ENCODE assay signal across 13 cellular contexts in genomic region chr3:27542469-27542868, GRCh38.
"Had no signal": no experiment of that assay in that cellular context is flagged by ENCODE, and none has a peak within 500 bp of the region (broad histone marks: within the 10 kb centered on the region; RNA-seq: fewer than 3 reads in every experiment).

No MANE protein-coding gene starts in this region.

- H3K9me3 Mint-ChIP-seq: activated CD4-positive, alpha-beta memory T cell treated with anti-CD3 and anti-CD28 coated beads for 36 hours; activated T-cell treated with anti-CD3 and anti-CD28 coated beads, Interleukin-2, amount 50 U/mL, for 4 hours; T-helper 2 cell treated with Interferon-gamma antibody and Interleukin-4, amounts not matched to agents 5 μg/mL and 100 μg/mL, for 36 hours had no signal

- H3K4me2 ChIP-seq: smooth muscle cell had no signal

- H3K9me3 ChIP-seq: gastrocnemius medialis, pancreas, tibial nerve had no signal

- H3K4me1 ChIP-seq: gastrocnemius medialis, pancreas had no signal

- ATAC-seq: activated naive CD4-positive, alpha-beta T cell treated with anti-CD3 and anti-CD28 coated beads, Interleukin-2, amount 50 U/mL, for 72 hours; activated T-cell treated with anti-CD3 and anti-CD28 coated beads, Interleukin-2, amount 50 U/mL, for 4 hours had no signal

- H3K27me3 ChIP-seq: dorsolateral prefrontal cortex, gastrocnemius medialis, pancreas, tibial nerve had no signal

- H3K4me3 Mint-ChIP-seq: activated CD4-positive, alpha-beta memory T cell treated with anti-CD3 and anti-CD28 coated beads for 36 hours; activated T-cell treated with anti-CD3 and anti-CD28 coated beads, Interleukin-2, amount 50 U/mL, for 4 hours; T-helper 2 cell treated with Interferon-gamma antibody and Interleukin-4, amounts not matched to agents 5 μg/mL and 100 μg/mL, for 36 hours had no signal

- H3K36me3 ChIP-seq: gastrocnemius medialis, pancreas, tibial nerve had no signal

- H3K27ac ChIP-seq: dorsolateral prefrontal cortex, gastrocnemius medialis, pancreas, tibial nerve had no signal

- H3K36me3 Mint-ChIP-seq: activated CD4-positive, alpha-beta memory T cell treated with anti-CD3 and anti-CD28 coated beads for 36 hours; activated naive CD4-positive, alpha-beta T cell treated with anti-CD3 and anti-CD28 coated beads, Interleukin-2, amount 50 U/mL, for 72 hours had no signal

- H3K4me3 ChIP-seq: dorsolateral prefrontal cortex, gastrocnemius medialis, pancreas, smooth muscle cell, tibial nerve had no signal

- H3K27ac Mint-ChIP-seq: activated CD4-positive, alpha-beta memory T cell treated with anti-CD3 and anti-CD28 coated beads for 36 hours; activated naive CD4-positive, alpha-beta T cell treated with anti-CD3 and anti-CD28 coated beads, Interleukin-2, amount 50 U/mL, for 72 hours; T-helper 2 cell treated with Interferon-gamma antibody and Interleukin-4, amounts not matched to agents 5 μg/mL and 100 μg/mL, for 36 hours had no signal

- DNase-seq: activated CD4-positive, alpha-beta memory T cell treated with anti-CD3 and anti-CD28 coated beads for 36 hours; activated CD4-positive, CD25-positive, alpha-beta regulatory T cell treated with anti-CD3 and anti-CD28 coated beads, Interleukin-2, amount 50 U/mL, for 72 hours; activated effector memory CD4-positive, alpha-beta T cell treated with anti-CD3 and anti-CD28 coated beads, Interleukin-2, amount 50 U/mL, for 16 hours; activated T-cell treated with anti-CD3 and anti-CD28 coated beads, Interleukin-2, amount 50 U/mL, for 4 hours; dorsolateral prefrontal cortex; gastrocnemius medialis; hippocampal formation; pancreas had no signal

- FAIRE-seq: endometrium, pancreas had no signal
